In genomic region chr1:25891606-25892005, GRCh38 we compare ENCODE assay signal across 16 cellular contexts. TPM values are rescaled to one million over a fixed set of nuclear protein-coding genes. Genes with fewer than 3 reads are reported as not detected.
DNase-seq lines count a peak whose midpoint lies in the region; ATAC-seq and TF ChIP-seq lines count a peak whose summit lies in the region.
"Had no signal": no experiment of that assay in that cellular context is flagged by ENCODE, and none has a peak within 500 bp of the region (broad histone marks: within the 10 kb centered on the region; RNA-seq: fewer than 3 reads in every experiment).

No MANE protein-coding gene starts in this region.

- ATAC-seq in RWPE2 (ENCODE audit: low read depth) (no peak), HG03520 (IDR thresholded peaks at IDR 0.05; ENCODE audit: unreplicated experiment) (no peak)

- H3K27ac ChIP-seq in ACC112 (ENCODE audit: low read depth, low read length) (peak overlapping the region; percentile 91), RWPE2 (ENCODE audit: poor library complexity, severe bottlenecking) (peak overlapping the region; percentile 98), hepatocyte (peak overlapping the region; percentile 97), Peyer's patch (peak overlapping the region in 2 of 4 donors; percentile 16 to 83)

- no peaks in the 10 kb centered on the region for H3K9me3 ChIP-seq in RWPE2 (ENCODE audit: severe bottlenecking)
- H3K9me3 ChIP-seq in hepatocyte (ENCODE audit: low read depth) = no peaks in the 10 kb centered on the region
- no peaks in the 10 kb centered on the region for H3K9me3 ChIP-seq in skeletal muscle satellite cell (replicated peaks; ENCODE audit: low read length)
- no peaks in the 10 kb centered on the region for H3K9me3 ChIP-seq in Peyer's patch
- H3K9me3 ChIP-seq: ovary had no signal

- H3K9me2 ChIP-seq in hepatocyte (replicated peaks; ENCODE audit: insufficient read depth) = no peaks in the 10 kb centered on the region

- H3K36me3 ChIP-seq in ACC112 (ENCODE audit: insufficient read depth, low read length) (no peaks in the 10 kb centered on the region), RWPE2 (ENCODE audit: low read depth) (peaks cover 6% of the 10 kb centered on the region; the same call in 1 of the 2 replicates), hepatocyte (replicated peaks; ENCODE audit: insufficient read depth, low read depth) (no peaks in the 10 kb centered on the region), skeletal muscle satellite cell (ENCODE audit: insufficient read depth, low read length) (no peaks in the 10 kb centered on the region), Peyer's patch (no peaks in the 10 kb centered on the region)
- H3K36me3 ChIP-seq: ovary had no signal

- H3K79me2 ChIP-seq in ACC112 (ENCODE audit: control insufficient read depth, insufficient read depth, low read length, unreplicated experiment) (no peaks in the 10 kb centered on the region), hepatocyte (no peaks in the 10 kb centered on the region)

- TF ChIP-seq CTCF in RWPE2 (IDR thresholded peaks at IDR 0.05; ENCODE audit: poor library complexity, severe bottlenecking) (no peak), hepatocyte (IDR thresholded peaks at IDR 0.05; ENCODE audit: poor library complexity) (no peak), Peyer's patch (IDR thresholded peaks at IDR 0.05) (no peak)

- TF ChIP-seq POLR2A in Peyer's patch (IDR thresholded peaks at IDR 0.05) = no peak

- peak overlapping the region; percentile 79 for H3K9ac ChIP-seq in skeletal muscle satellite cell (ENCODE audit: low read depth, low read length)

- H4K20me1 ChIP-seq in hepatocyte (ENCODE audit: insufficient read depth, poor library complexity, severe bottlenecking) = no peaks in the 10 kb centered on the region

- peak overlapping the region; percentile 12; the same call in 1 of the 2 replicates for H3K4me3 ChIP-seq in ACC112 (ENCODE audit: low read depth, low read length)
- no peak overlapping the region for H3K4me3 ChIP-seq in RWPE2 (ENCODE audit: severe bottlenecking)
- no peak overlapping the region for H3K4me3 ChIP-seq in hepatocyte
- H3K4me3 ChIP-seq in skeletal muscle satellite cell (ENCODE audit: low read length) = peak overlapping the region; percentile 18
- H3K4me3 ChIP-seq in Peyer's patch = no peak overlapping the region
- H3K4me3 ChIP-seq: ovary had no signal

- no peak for DNase-seq in RWPE2 (ENCODE audit: low spot score)
- no peak for DNase-seq in hepatocyte (ENCODE audit: low spot score)
- DNase-seq in Peyer's patch = no peak
- no peak for DNase-seq in COLO829 (ENCODE audit: low spot score)
- DNase-seq in mesenteric fat pad (ENCODE audit: low spot score) = no peak
- DNase-seq: activated CD4-positive, CD25-positive, alpha-beta regulatory T cell; activated naive CD4-positive, alpha-beta T cell treated with anti-CD3 and anti-CD28 coated beads, Interleukin-2, amount 50 U/mL, for 16 hours; COR-L47; GDM1; midbrain; NCI-H2029; NCI-H69 had no signal

- H2AFZ ChIP-seq in ACC112 (ENCODE audit: low read length, unreplicated experiment) = no peak overlapping the region
- no peak overlapping the region for H2AFZ ChIP-seq in hepatocyte

- H3K4me1 ChIP-seq in ACC112 (ENCODE audit: control insufficient read depth, insufficient read depth, low read length, unreplicated experiment) (peaks cover 41% of the 10 kb centered on the region), RWPE2 (ENCODE audit: insufficient read depth, poor library complexity, severe bottlenecking) (peaks cover 47% of the 10 kb centered on the region), hepatocyte (ENCODE audit: insufficient read depth) (peaks cover 45% of the 10 kb centered on the region), skeletal muscle satellite cell (ENCODE audit: control insufficient read depth, insufficient read depth, low read length) (peaks cover 43% of the 10 kb centered on the region), Peyer's patch (peaks cover 0 to 24% (median 2%) of the 10 kb centered on the region in 4 donors)

- 98% methylated on average over 4 of the region's 5 CpGs for WGBS in hepatocyte (ENCODE audit: low lambda C conversion rate, missing lambda C conversion rate)

- peak overlapping the region; percentile 67 for H3K4me2 ChIP-seq in hepatocyte
- peak overlapping the region; percentile 73 for H3K4me2 ChIP-seq in skeletal muscle satellite cell (ENCODE audit: low read length)

- H3K27me3 ChIP-seq in ACC112 (ENCODE audit: insufficient read depth, low read length) = no peaks in the 10 kb centered on the region
- H3K27me3 ChIP-seq in RWPE2 (ENCODE audit: insufficient read depth, poor library complexity, severe bottlenecking) = no peaks in the 10 kb centered on the region
- H3K27me3 ChIP-seq in hepatocyte = no peaks in the 10 kb centered on the region
- H3K27me3 ChIP-seq in skeletal muscle satellite cell (ENCODE audit: control insufficient read depth, insufficient read depth, low read length) = no peaks in the 10 kb centered on the region
- H3K27me3 ChIP-seq in Peyer's patch = no peaks in the 10 kb centered on the region
- H3K27me3 ChIP-seq: ovary had no signal

RNA-seq across cellular contexts. Expression of gene STMN1, which starts 14.6 kb away (rescaled TPM):
- total RNA-seq in hepatocyte (91.6 and 104 TPM in 2 replicates), Peyer's patch (10 to 100 TPM; 21.2 to 62.7 (median 26.8) TPM), mesenteric fat pad (39.3 TPM)
- polyA plus RNA-seq in hepatocyte = 338 and 395 TPM in 2 replicates
- total RNA-seq in skeletal muscle satellite cell (2012; rRNA removed) = 38.0 and 51.1 TPM in 2 replicates

RNA-seq across cellular contexts. Expression of gene PAQR7, which starts 16.1 kb away (rescaled TPM):
- total RNA-seq in hepatocyte (21.5 and 27.0 TPM in 2 replicates), Peyer's patch (10 to 100 TPM in 1 of 4 donors, 1 to 10 TPM in 3; 6.7 to 12.1 (median 7.8) TPM), mesenteric fat pad (7.2 TPM)
- 3.3 and 4.8 TPM in 2 replicates for polyA plus RNA-seq in hepatocyte
- total RNA-seq in skeletal muscle satellite cell (2012; rRNA removed) = 5.1 and 5.9 TPM in 2 replicates

RNA-seq across cellular contexts. Expression of gene AUNIP, which starts 32.3 kb away (rescaled TPM):
- total RNA-seq in hepatocyte = 1.3 and 2.4 TPM in 2 replicates
- polyA plus RNA-seq in hepatocyte = 0.41 and 2.4 TPM in 2 replicates
- 2.3 and 4.6 TPM in 2 replicates for total RNA-seq in skeletal muscle satellite cell (2012; rRNA removed)
- total RNA-seq in Peyer's patch = 1 to 10 TPM in 1 of 4 donors, under 1 TPM in 1, not detected in 2; 0.95 to 1.6 TPM
- total RNA-seq in mesenteric fat pad = not detected

Comparison
In these comparisons a context has a peak if more than half of its experiments do, and no peak if none do; other contexts are left out.
1. H3K4me3 ChIP-seq: peak in ACC112 (single experiment) and skeletal muscle satellite cell (single experiment); none in RWPE2 (single experiment), hepatocyte (single experiment) and Peyer's patch (0 of 4).